Comparison of ENCODE assay signal across 8 cellular contexts in the genomic region with DNA sequence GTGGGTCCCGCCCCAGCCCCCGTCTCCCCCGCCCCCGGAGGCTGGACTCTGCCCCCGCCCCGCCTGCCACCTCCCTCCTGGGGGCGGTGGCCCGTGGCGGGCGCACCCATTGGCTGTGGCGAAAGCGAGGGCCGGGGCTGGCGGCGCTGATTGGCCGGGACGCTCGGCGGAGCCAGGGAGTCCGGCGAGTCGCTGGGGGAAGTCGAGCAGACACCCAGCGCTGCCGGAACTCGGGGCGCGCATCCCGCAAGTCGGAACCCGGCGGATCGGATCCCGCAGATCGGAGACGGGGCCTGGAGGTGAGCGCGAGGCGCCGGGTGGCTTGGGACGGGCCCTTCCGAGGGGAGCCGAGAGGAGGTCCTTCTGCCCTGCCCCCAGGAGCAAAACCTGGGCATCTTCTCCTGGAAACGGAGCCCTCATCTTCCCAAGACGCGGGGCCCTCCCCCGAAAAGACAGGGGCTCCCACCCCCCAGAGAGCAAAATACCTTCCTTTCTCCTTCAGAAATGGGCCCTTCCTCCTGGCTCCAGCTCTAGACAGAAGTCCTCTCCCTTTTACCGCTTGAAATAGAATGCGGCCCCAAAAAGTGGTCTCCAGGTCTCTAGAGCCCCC. TPM values are rescaled to one million over a fixed set of nuclear protein-coding genes. Genes with fewer than 3 reads are reported as not detected.
DNase-seq lines count a peak whose midpoint lies in the region; ATAC-seq and TF ChIP-seq lines count a peak whose summit lies in the region.

Gene ABAT (plus strand): TSS at position 205 of the 610 bp plus-strand sequence. CDS start 61,123 bp downstream, outside the sequence.

- H3K4me1 ChIP-seq in left ventricle myocardium inferior: peaks cover 14% of the 10 kb centered on the region
- peaks cover 5% of the 10 kb centered on the region for H3K4me1 ChIP-seq in psoas muscle
- H3K4me1 ChIP-seq in urinary bladder (ENCODE audit: insufficient read depth): no peaks in the 10 kb centered on the region

- DNase-seq in GM12865 (ENCODE audit: low read depth) (peak; percentile 91), NB4 (ENCODE audit: low read depth) (peak; percentile 81), T-helper 1 cell (peak; percentile 79 to 89 (median 84)), amniotic stem cell (lab: John Stamatoyannopoulos, UW) (peak; percentile 48), left ventricle myocardium inferior (peak; percentile 88), psoas muscle (peak; percentile 90 to 94)

- ATAC-seq in HG02588 (IDR thresholded peaks at IDR 0.05; ENCODE audit: unreplicated experiment): peak; percentile 99
- ATAC-seq in psoas muscle: peak; percentile 99 to 100 (median 100)

- TF ChIP-seq POLR2A in NB4 (IDR thresholded peaks at IDR 0.05; ENCODE audit: extremely low read depth, insufficient read length): no peak

- WGBS in psoas muscle, 3 donors: 2 to 3% (median 3%) methylated on average over 27 to 49 of the region's 49 CpGs
- WGBS in urinary bladder: 3% methylated on average over 49 of the region's 49 CpGs

- H3K27me3 ChIP-seq in left ventricle myocardium inferior (ENCODE audit: low read depth) (no peaks in the 10 kb centered on the region), psoas muscle (ENCODE audit: insufficient read depth in 3 of 3, low read length in 2 of 3) (no peaks in the 10 kb centered on the region)

- H3K27ac ChIP-seq in left ventricle myocardium inferior (replicated peaks) (peak within 1 kb of the TSS; percentile 28), psoas muscle (no peak within 1 kb of the TSS), urinary bladder (ENCODE audit: low read depth) (no peak within 1 kb of the TSS)

- H3K9me3 ChIP-seq in left ventricle myocardium inferior (replicated peaks) (no peaks in the 10 kb centered on the region), psoas muscle (no peaks in the 10 kb centered on the region)

- no peak for TF ChIP-seq CTCF in GM12865 (IDR thresholded peaks at IDR 0.05; ENCODE audit: insufficient read depth, low read depth, low read length, missing control alignments)
- TF ChIP-seq CTCF in NB4 (IDR thresholded peaks at IDR 0.05; ENCODE audit: low read depth, low read length): no peak
- no peak for TF ChIP-seq CTCF in left ventricle myocardium inferior (IDR thresholded peaks at IDR 0.05; ENCODE audit: borderline replicate concordance)
- TF ChIP-seq CTCF in psoas muscle (IDR thresholded peaks at IDR 0.05): no peak

- H3K36me3 ChIP-seq in left ventricle myocardium inferior (no peaks in the 10 kb centered on the region), psoas muscle (ENCODE audit: insufficient read depth in 1 of 2, low read depth in 1 of 2) (no peaks in the 10 kb centered on the region), urinary bladder (ENCODE audit: insufficient read depth) (no peaks in the 10 kb centered on the region)

- H3K4me3 ChIP-seq in GM12865 (ENCODE audit: low read depth, low read length) (peak within 1 kb of the TSS; percentile 80), NB4 (ENCODE audit: low read depth, low read length) (no peak within 1 kb of the TSS), left ventricle myocardium inferior (peak within 1 kb of the TSS; percentile 80), psoas muscle (peak within 1 kb of the TSS; percentile 76), urinary bladder (ENCODE audit: low read depth, low read length) (peak within 1 kb of the TSS; percentile 58)

- intact Hi-C loops in left ventricle myocardium inferior (cut with micrococcal nuclease): no loop called here
- intact Hi-C loops in psoas muscle (cut with DNase I): loop anchor here in 1 of 2 donors (5.0 kb wide), 1 partner anchor 123 kb away; the partner anchor contains the start of genes PMM2 and TMEM186

RNA-seq across cellular contexts. Expression of gene ABAT, which starts in this region (rescaled TPM):
- 14.5 TPM for total RNA-seq in left ventricle myocardium inferior
- 1 to 10 TPM in 2 of 4 donors, under 1 TPM in 2; 0.64 to 1.7 (median 0.97) TPM for total RNA-seq in psoas muscle
- polyA plus RNA-seq in psoas muscle: under 1 TPM; 0.55 to 0.91 (median 0.68) TPM
- 9.0 TPM for total RNA-seq in urinary bladder
- polyA plus RNA-seq in urinary bladder: 12.3 TPM
